8 cellular contexts compared by ENCODE assay signal in the genomic region with DNA sequence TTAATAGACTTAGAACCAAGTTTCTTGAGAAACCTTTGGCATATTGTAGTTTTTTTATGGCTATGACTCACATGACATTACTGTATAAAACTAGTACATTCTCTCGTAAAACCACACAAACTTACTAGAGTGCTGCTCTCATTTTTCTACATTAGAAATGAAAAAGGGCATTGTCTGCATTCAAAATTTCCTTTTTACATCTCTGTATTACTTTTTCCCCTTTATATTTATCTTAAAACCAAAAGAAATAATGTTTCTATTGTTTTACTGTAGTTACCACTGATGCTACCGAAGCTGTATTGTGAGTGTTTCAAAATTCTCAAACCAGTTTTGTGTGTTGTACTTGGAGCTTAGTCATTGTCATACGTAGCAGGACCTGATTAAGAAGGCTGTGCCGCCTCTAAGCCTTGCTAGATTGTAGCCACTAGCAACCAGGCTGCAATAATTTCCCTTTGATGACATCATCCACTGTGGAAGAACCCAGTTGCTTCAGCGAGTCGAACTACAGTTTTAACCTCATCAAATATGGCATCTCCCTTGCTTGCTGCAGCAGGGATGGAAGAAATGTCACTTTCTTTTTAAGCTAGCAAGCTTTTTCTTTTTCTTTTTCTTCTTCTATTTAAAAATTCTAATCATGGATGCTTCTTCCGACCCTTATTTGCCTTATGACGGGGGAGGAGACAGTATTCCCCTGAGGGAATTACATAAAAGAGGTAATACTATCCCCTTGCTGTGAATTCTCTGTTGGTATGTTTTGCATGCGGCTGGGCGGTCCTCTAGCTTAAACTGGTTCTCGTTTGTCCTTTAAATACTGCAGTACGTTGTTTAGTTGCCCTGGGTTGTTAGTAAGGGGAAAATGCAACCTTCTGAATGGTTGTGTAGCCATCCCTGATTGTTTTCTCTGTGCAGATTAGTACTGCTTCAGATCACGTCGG. TPM values are rescaled to one million over a fixed set of nuclear protein-coding genes. Genes with fewer than 3 reads are reported as not detected.
DNase-seq lines count a peak whose midpoint lies in the region; ATAC-seq, FAIRE-seq and TF ChIP-seq lines count a peak whose summit lies in the region.

No MANE protein-coding gene starts in this region.

- no peak overlapping the region for H3K14ac ChIP-seq in H1 (ENCODE audit: insufficient read length)

- H3K4me2 ChIP-seq in BLaER1 (peak overlapping the region; percentile 38), H1 (ENCODE audit: insufficient read depth in 1 of 2, low read depth in 2 of 2, low read length in 2 of 2) (peak overlapping the region; percentile 67 to 70)

- no peak overlapping the region for H2BK120ac ChIP-seq in H1 (replicated peaks; ENCODE audit: low read depth, low read length)

- no peak overlapping the region for H3K56ac ChIP-seq in H1 (replicated peaks; ENCODE audit: insufficient read length, low read depth, low read length)

- H4K5ac ChIP-seq in H1 (ENCODE audit: insufficient read length, low read depth, low read length) = peak overlapping the region; percentile 63

- H2BK12ac ChIP-seq in H1 (ENCODE audit: low read depth, low read length) = no peak overlapping the region; the same call in 1 of the 2 replicates

- 16% methylated on average over 14 of the region's 14 CpGs; no CpG with 5 or more reads in 1 of the 2 experiments for WGBS in H1 (ENCODE audit: extremely low coverage in 1 of 2, insufficient coverage in 1 of 2, insufficient read length in 1 of 2, insufficient replicate concordance in 2 of 2, low coverage in 1 of 2, low lambda C conversion rate in 2 of 2, missing lambda C conversion rate in 1 of 2), 2 experiments

- H4K20me1 ChIP-seq in BLaER1 = peaks cover 38% of the 10 kb centered on the region
- no peaks in the 10 kb centered on the region for H4K20me1 ChIP-seq in H1 (replicated peaks in 1 of 2; ENCODE audit: control insufficient read depth in 1 of 2, insufficient read depth in 2 of 2, low read length in 2 of 2)

- H3K27ac ChIP-seq in BLaER1 = no peak overlapping the region
- peak overlapping the region; percentile 67 for H3K27ac ChIP-seq in H1 (ENCODE audit: low read depth, low read length)

- H3K4ac ChIP-seq in H1 (replicated peaks; ENCODE audit: insufficient read length, low read depth, low read length) = no peak overlapping the region

- H2BK5ac ChIP-seq in H1 (ENCODE audit: low read depth, low read length) = 0 out of 2 replicates have a peak overlapping the region, but pooled peaks have one; percentile 16

- peaks cover 12% of the 10 kb centered on the region; the same call in 1 of the 2 replicates for H3K27me3 ChIP-seq in BLaER1
- no peaks in the 10 kb centered on the region for H3K27me3 ChIP-seq in H1 (replicated peaks in 1 of 4; ENCODE audit: control insufficient read depth in 3 of 4, extremely low read depth in 1 of 4, insufficient read depth in 3 of 4, low read length in 3 of 4)

- POLR2A ChIA-PET in H1 (lab: Charles Lee; ENCODE audit: partially characterized antibody) = interaction anchor here (0.6 to 2.4 kb wide), 4 partner anchors 11 to 145 kb away, joined by 4 to 12 read pairs (median 8); a partner anchor contains a TSS

- no peak overlapping the region for H2BK15ac ChIP-seq in H1 (ENCODE audit: low read length)

- H4K8ac ChIP-seq in H1 (ENCODE audit: extremely low read depth, insufficient read depth, low read length) = no peak overlapping the region

- ATAC-seq in GM19351 (IDR thresholded peaks at IDR 0.05; ENCODE audit: unreplicated experiment) (peak; percentile 98), HG03469 (IDR thresholded peaks at IDR 0.05; ENCODE audit: unreplicated experiment) (peak; percentile 96)

- no peak overlapping the region for H2BK20ac ChIP-seq in H1 (ENCODE audit: low read length)

- TF ChIP-seq POLR2A in H1 (IDR thresholded peaks at IDR 0.05; ENCODE audit: control extremely low read depth in 1 of 2, low read depth in 2 of 2, low read length in 2 of 2) = peak; percentile 62 to 89

- H3K18ac ChIP-seq in H1 (ENCODE audit: extremely low read depth, low read length) = no peak overlapping the region

- CTCF ChIA-PET in H1 (lab: Charles Lee; ENCODE audit: partially characterized antibody) = interaction anchor here (0.7 to 2.2 kb wide), 5 partner anchors 40 to 63 kb away, joined by 3 to 8 read pairs (median 3); a partner anchor contains a TSS

- no peaks in the 10 kb centered on the region for H3K9me3 ChIP-seq in BLaER1
- H3K9me3 ChIP-seq in H1 (ENCODE audit: insufficient read depth in 2 of 2, low read depth in 1 of 2, low read length in 1 of 2) = no peaks in the 10 kb centered on the region

- no peak for TF ChIP-seq RAD21 in H1 (IDR thresholded peaks at IDR 0.05 in 1 of 2, conservative IDR thresholded peaks at IDR 0.05 in 1 of 2; ENCODE audit: low read depth in 2 of 2, low read length in 2 of 2)

- H2AFZ ChIP-seq in H1 (ENCODE audit: low read length) = peak overlapping the region; percentile 74

- no peak for TF ChIP-seq EP300 in H1 (IDR thresholded peaks at IDR 0.05; ENCODE audit: borderline replicate concordance in 1 of 2, low read depth in 2 of 2, low read length in 2 of 2)

- H3K4me3 ChIP-seq in BLaER1 (no peak overlapping the region), H1 (ENCODE audit: extremely low read depth in 1 of 4, insufficient read depth in 2 of 4, low read depth in 3 of 4, low read length in 4 of 4) (peak overlapping the region; percentile 27 to 56 (median 37))

- no peak overlapping the region for H2AK5ac ChIP-seq in H1 (ENCODE audit: low read depth, low read length)

- H3K4me1 ChIP-seq in BLaER1 (peaks cover 14% of the 10 kb centered on the region), H1 (replicated peaks in 1 of 4; ENCODE audit: control insufficient read depth in 3 of 4, insufficient read depth in 4 of 4, low read length in 3 of 4) (peaks cover 0 to 2% (median 2%) of the 10 kb centered on the region in 4 experiments; a peak in 3 of 7 replicates)

- H3K23ac ChIP-seq in H1 (ENCODE audit: insufficient read length) = no peak overlapping the region

- FAIRE-seq in H1 (lab: Jason Lieb, UNC) = peak; percentile 92

- DNase-seq in NCI-H748 treated with DMSO at 0.1 percent for 48 hours (lab: John Stamatoyannopoulos, UW) = peak; percentile 81
- peak; percentile 61 for DNase-seq in activated CD8-positive, alpha-beta memory T cell treated with anti-CD3 and anti-CD28 coated beads for 24 hours
- peak in 1 of 2 experiments; percentile 7 for DNase-seq in H1 (ENCODE audit: low read depth in 1 of 2, low spot score in 2 of 2)
- DNase-seq in medulla oblongata (ENCODE audit: extremely low spot score) = peak; percentile 87
- peak; percentile 47 for DNase-seq in stimulated activated CD8-positive, alpha-beta memory T cell treated with anti-CD3 and anti-CD28 coated beads, Interleukin-12 subunit alpha, Interleukin-12 subunit beta, amount 100 ng/mL, for 1 hour (ENCODE audit: low read depth)

- no peak overlapping the region for H4K91ac ChIP-seq in H1 (replicated peaks; ENCODE audit: insufficient read length, low read length)

- no peaks in the 10 kb centered on the region for H3K23me2 ChIP-seq in H1 (ENCODE audit: low read depth, low read length)

- no peaks in the 10 kb centered on the region for H3K79me1 ChIP-seq in H1 (ENCODE audit: low read depth, low read length)

- H3K9ac ChIP-seq in BLaER1 = no peak overlapping the region
- peak overlapping the region; percentile 54 to 80 (median 70) for H3K9ac ChIP-seq in H1 (replicated peaks in 1 of 4; ENCODE audit: extremely low read depth in 1 of 4, low read depth in 3 of 4, low read length in 3 of 4)

- no peak for TF ChIP-seq CTCF in H1 (IDR thresholded peaks at IDR 0.05; ENCODE audit: control extremely low read depth in 1 of 3, insufficient read depth in 1 of 3, low read depth in 1 of 3, low read length in 3 of 3)

- peaks cover 0 to 45% of the 10 kb centered on the region in 2 experiments; a peak in 2 of 4 replicates for H3K79me2 ChIP-seq in H1 (ENCODE audit: control insufficient read depth in 1 of 2, insufficient read depth in 2 of 2, low read length in 2 of 2)

- H3K36me3 ChIP-seq in BLaER1 (peaks cover 4% of the 10 kb centered on the region; the same call in 1 of the 2 replicates), H1 (ENCODE audit: control insufficient read depth in 2 of 4, insufficient read depth in 4 of 4, low read length in 3 of 4) (no peaks in the 10 kb centered on the region)

TF ChIP-seq in H1, 55 proteins besides CTCF, POLR2A, EP300 and RAD21 (continues in another document):
- TF ChIP-seq ASH2L (IDR thresholded peaks at IDR 0.05; ENCODE audit: low read length) = peak; percentile 81
- 0 out of 2 replicates have a peak, but pooled peaks have one; percentile 26 for TF ChIP-seq JUN (IDR thresholded peaks at IDR 0.05; ENCODE audit: low read depth, low read length)
- peak; percentile 77; the same call in 1 of the 2 replicates for TF ChIP-seq TAF1 (IDR thresholded peaks at IDR 0.05; ENCODE audit: low read depth, low read length)

RNA-seq across cellular contexts. Expression of a gene that starts 39.6 kb away (rescaled TPM):
- 25.8 and 32.8 TPM in 2 replicates for total RNA-seq in H1 (2021; fragmentation: NEBNext Ultra II Directional; extraction: Animal tissue kit (Norgen Biotek cat#: 25700))
- 5.4 and 8.8 TPM in 2 replicates for polyA plus RNA-seq in H1 (2011; rRNA removed)
- 11.4 TPM for polyA plus RNA-seq in H1 (2011; cell fraction: cytosol; rRNA removed)
- polyA plus RNA-seq in H1 (2011; cell fraction: nucleus; rRNA removed) = 5.2 TPM
- polyA plus RNA-seq in H1 (2012, experiment 1 of 2) = 14.2 to 21.4 TPM (median 17.7 TPM) in 4 replicates
- 0.93 TPM for polyA plus RNA-seq in H1 (2012, experiment 2 of 2)
- polyA plus RNA-seq in H1 (2013, experiment 1 of 2) = 25.8 TPM
- 31.0 TPM for polyA plus RNA-seq in H1 (2013, experiment 2 of 2)
- polyA minus RNA-seq in H1 (2011; rRNA and poly(A)+ RNA removed) = 37.7 and 47.5 TPM in 2 replicates
- 17.6 TPM for polyA minus RNA-seq in H1 (2011; cell fraction: cytosol; rRNA and poly(A)+ RNA removed)
- 24.7 TPM for polyA minus RNA-seq in H1 (2011; cell fraction: nucleus; rRNA and poly(A)+ RNA removed)

RNA-seq across cellular contexts. Expression of a gene that starts 47.6 kb away (rescaled TPM):
- total RNA-seq in H1 (2021; fragmentation: NEBNext Ultra II Directional; extraction: Animal tissue kit (Norgen Biotek cat#: 25700)) = 11.1 and 11.7 TPM in 2 replicates
- 3.1 and 3.9 TPM in 2 replicates for polyA plus RNA-seq in H1 (2011; rRNA removed)
- 4.3 TPM for polyA plus RNA-seq in H1 (2011; cell fraction: cytosol; rRNA removed)
- 4.3 TPM for polyA plus RNA-seq in H1 (2011; cell fraction: nucleus; rRNA removed)
- 3.5 to 6.0 TPM (median 3.9 TPM) in 4 replicates for polyA plus RNA-seq in H1 (2012, experiment 1 of 2)
- 0.47 TPM for polyA plus RNA-seq in H1 (2012, experiment 2 of 2)
- 7.1 TPM for polyA plus RNA-seq in H1 (2013, experiment 1 of 2)
- polyA plus RNA-seq in H1 (2013, experiment 2 of 2) = 6.9 TPM
- polyA minus RNA-seq in H1 (2011; rRNA and poly(A)+ RNA removed) = 7.5 and 11.7 TPM in 2 replicates
- polyA minus RNA-seq in H1 (2011; cell fraction: cytosol; rRNA and poly(A)+ RNA removed) = 6.2 TPM
- polyA minus RNA-seq in H1 (2011; cell fraction: nucleus; rRNA and poly(A)+ RNA removed) = 32.4 TPM
